In the genomic region with DNA sequence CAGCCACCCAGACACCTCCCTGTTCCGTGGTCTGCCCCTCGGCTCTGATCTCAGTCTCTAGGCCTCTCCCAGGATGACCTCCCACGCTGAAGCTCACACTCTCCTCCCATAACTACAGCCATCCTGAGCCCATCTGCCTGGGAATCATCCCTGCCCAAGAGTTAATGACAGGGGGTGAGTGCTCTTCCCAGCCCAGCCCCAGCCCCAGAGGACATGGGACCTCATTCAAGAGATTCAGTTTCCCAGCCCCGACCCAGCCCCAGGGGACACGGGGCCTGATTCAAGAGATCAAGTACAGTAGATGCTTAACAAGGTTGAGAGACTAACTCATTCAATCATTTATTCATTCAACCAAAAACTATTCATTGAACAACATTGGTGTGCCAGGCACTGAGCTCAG, we compare ENCODE assay signal across 31 cellular contexts.
"Had no signal": no experiment of that assay in that cellular context is flagged by ENCODE, and none has a peak within 500 bp of the region (broad histone marks: within the 10 kb centered on the region; RNA-seq: fewer than 3 reads in every experiment).

No MANE protein-coding gene starts in this region.

- H3K9ac ChIP-seq: SK-N-SH had no signal

- H3K4me3 ChIP-seq: ascending aorta, cardiac muscle cell, MG63, SJCRH30 had no signal

- H3K27ac Mint-ChIP-seq: activated CD4-positive, alpha-beta T cell treated with anti-CD3 and anti-CD28 coated beads, Interleukin-2, amount 10 ng/mL, durations not matched to agents 24 days and 14 days; activated naive CD4-positive, alpha-beta T cell treated with anti-CD3 and anti-CD28 coated beads, Interleukin-2, amount 50 U/mL, for 72 hours; activated naive CD8-positive, alpha-beta T cell treated with anti-CD3 and anti-CD28 coated beads, Interleukin-2, amount 50 U/mL, for 24 hours; activated T-cell treated with anti-CD3 and anti-CD28 coated beads, Interleukin-2, amount 50 U/mL, for 24 hours; activated T-helper 1 cell treated with anti-CD3 and anti-CD28 coated beads, Interleukin-12 subunit alpha, Interleukin-12 subunit beta, Interleukin-2, Interleukin-4 antibody, amounts not matched to agents 30 ng/mL and 10 ng/mL and 1 ng/mL, durations not matched to agents 14 hours and 24 hours and 36 hours; T-helper 1 cell treated with Interleukin-12 subunit alpha and Interleukin-12 subunit beta and Interleukin-4 antibody, amounts not matched to agents 30 μg/mL and 1 μg/mL, for 36 hours had no signal

- H3K36me3 ChIP-seq: ascending aorta, brain microvascular endothelial cell, cardiac muscle cell, MG63, SJCRH30 had no signal

- DNase-seq: activated CD4-positive, alpha-beta T cell treated with anti-CD3 and anti-CD28 coated beads, Interleukin-2, amount 10 ng/mL, durations not matched to agents 24 days and 14 days; activated CD4-positive, alpha-beta T cell treated with anti-CD3 and anti-CD28 coated beads, Interleukin-2, amount 50 U/mL, for 48 hours; activated CD4-positive, CD25-positive, alpha-beta regulatory T cell treated with anti-CD3 and anti-CD28 coated beads, Interleukin-2, amount 50 U/mL, for 72 hours; activated effector memory CD4-positive, alpha-beta T cell treated with Interleukin-2 at 50 U/mL for 16 hours; activated naive CD4-positive, alpha-beta T cell treated with Interleukin-2 at 50 U/mL for 16 hours; activated naive CD8-positive, alpha-beta T cell treated with anti-CD3 and anti-CD28 coated beads, Interleukin-2, amount 50 U/mL, for 24 hours; amniotic stem cell; brain microvascular endothelial cell; MG63; MV-4-11; NCI-H1092 treated with DMSO at 0.1 percent for 48 hours; NCI-H1417 treated with DMSO at 0.1 percent for 48 hours; NCI-H1694; NCI-H2029; NCI-H2107; NCI-H2171 treated with DMSO at 0.1 percent for 48 hours; NCI-H226; NCI-H510A; NCI-H526 treated with DMSO at 0.1 percent for 48 hours; NCI-H82; Right ventricle myocardium superior; RPMI8226; SJCRH30; SK-N-SH had no signal

- H3K4me3 Mint-ChIP-seq: activated CD4-positive, alpha-beta T cell treated with anti-CD3 and anti-CD28 coated beads, Interleukin-2, amount 10 ng/mL, durations not matched to agents 24 days and 14 days; activated naive CD8-positive, alpha-beta T cell treated with anti-CD3 and anti-CD28 coated beads, Interleukin-2, amount 50 U/mL, for 24 hours; activated T-cell treated with anti-CD3 and anti-CD28 coated beads, Interleukin-2, amount 50 U/mL, for 24 hours; activated T-helper 1 cell treated with anti-CD3 and anti-CD28 coated beads, Interleukin-12 subunit alpha, Interleukin-12 subunit beta, Interleukin-2, Interleukin-4 antibody, amounts not matched to agents 30 ng/mL and 10 ng/mL and 1 ng/mL, durations not matched to agents 14 hours and 24 hours and 36 hours; T-helper 1 cell treated with Interleukin-12 subunit alpha and Interleukin-12 subunit beta and Interleukin-4 antibody, amounts not matched to agents 30 μg/mL and 1 μg/mL, for 36 hours had no signal

- H3K27me3 ChIP-seq: ascending aorta, brain microvascular endothelial cell, cardiac muscle cell, MG63, SJCRH30 had no signal

- H3K9me3 Mint-ChIP-seq: activated CD4-positive, alpha-beta T cell treated with anti-CD3 and anti-CD28 coated beads, Interleukin-2, amount 10 ng/mL, durations not matched to agents 24 days and 14 days; activated naive CD4-positive, alpha-beta T cell treated with anti-CD3 and anti-CD28 coated beads, Interleukin-2, amount 50 U/mL, for 72 hours; activated naive CD8-positive, alpha-beta T cell treated with anti-CD3 and anti-CD28 coated beads, Interleukin-2, amount 50 U/mL, for 24 hours; activated T-cell treated with anti-CD3 and anti-CD28 coated beads, Interleukin-2, amount 50 U/mL, for 24 hours; activated T-helper 1 cell treated with anti-CD3 and anti-CD28 coated beads, Interleukin-12 subunit alpha, Interleukin-12 subunit beta, Interleukin-2, Interleukin-4 antibody, amounts not matched to agents 30 ng/mL and 10 ng/mL and 1 ng/mL, durations not matched to agents 14 hours and 24 hours and 36 hours; T-helper 1 cell treated with Interleukin-12 subunit alpha and Interleukin-12 subunit beta and Interleukin-4 antibody, amounts not matched to agents 30 μg/mL and 1 μg/mL, for 36 hours had no signal

- H3K4me2 ChIP-seq: SK-N-SH had no signal

- H3K4me1 Mint-ChIP-seq: activated CD4-positive, alpha-beta T cell treated with anti-CD3 and anti-CD28 coated beads, Interleukin-2, amount 10 ng/mL, durations not matched to agents 24 days and 14 days had no signal

- H3K36me3 Mint-ChIP-seq: activated naive CD4-positive, alpha-beta T cell treated with anti-CD3 and anti-CD28 coated beads, Interleukin-2, amount 50 U/mL, for 72 hours had no signal

- H3K27me3 Mint-ChIP-seq: activated naive CD8-positive, alpha-beta T cell treated with anti-CD3 and anti-CD28 coated beads, Interleukin-2, amount 50 U/mL, for 24 hours had no signal

- H3K27ac ChIP-seq: ascending aorta, brain microvascular endothelial cell, cardiac muscle cell, SJCRH30 had no signal

- ATAC-seq: activated naive CD4-positive, alpha-beta T cell treated with anti-CD3 and anti-CD28 coated beads, Interleukin-2, amount 50 U/mL, for 72 hours; activated naive CD8-positive, alpha-beta T cell treated with anti-CD3 and anti-CD28 coated beads, Interleukin-2, amount 50 U/mL, for 24 hours; Panc1 had no signal

- H3K9me3 ChIP-seq: ascending aorta, MG63, SJCRH30, SK-N-SH had no signal

- H3K4me1 ChIP-seq: ascending aorta had no signal
